13 cellular contexts compared by ENCODE assay signal in genomic region chr15:90987561-90988141, GRCh38. TPM values are rescaled to one million over a fixed set of nuclear protein-coding genes. Genes with fewer than 3 reads are reported as not detected.
DNase-seq lines count a peak whose midpoint lies in the region; ATAC-seq and TF ChIP-seq lines count a peak whose summit lies in the region.
"Had no signal": no experiment of that assay in that cellular context is flagged by ENCODE, and none has a peak within 500 bp of the region (broad histone marks: within the 10 kb centered on the region; RNA-seq: fewer than 3 reads in every experiment).

No MANE protein-coding gene starts in this region.

- peak overlapping the region; percentile 35 for H3K4me3 ChIP-seq in CD4-positive, CD25-positive, alpha-beta regulatory T cell (ENCODE audit: low read depth, low read length)
- H3K4me3 ChIP-seq in HEK293 (ENCODE audit: low read depth, low read length) (no peak overlapping the region), body of pancreas (no peak overlapping the region)

- no peak for TF ChIP-seq POLR2A in body of pancreas (IDR thresholded peaks at IDR 0.05)

- no peaks in the 10 kb centered on the region for H3K27me3 ChIP-seq in CD4-positive, CD25-positive, alpha-beta regulatory T cell (ENCODE audit: control insufficient read depth, insufficient read depth, low read length)
- H3K27me3 ChIP-seq in body of pancreas: no peaks in the 10 kb centered on the region

- peak overlapping the region in 1 of 4 donors; percentile 65 for H3K4me3 Mint-ChIP-seq in CD4-positive, CD25-positive, alpha-beta regulatory T cell
- H3K4me3 Mint-ChIP-seq: activated CD4-positive, alpha-beta T cell treated with anti-CD3 and anti-CD28 coated beads for 36 hours had no signal

- no peak for DNase-seq in CD4-positive, CD25-positive, alpha-beta regulatory T cell
- DNase-seq in left kidney (ENCODE audit: low read depth, low spot score) (peak; percentile 20), body of pancreas (no peak)
- no peak for DNase-seq in stimulated activated CD4-positive, alpha-beta T cell treated with anti-CD3 and anti-CD28 coated beads, Interleukin-15, amount 100 ng/mL, for 24 hours
- DNase-seq in stimulated activated naive CD4-positive, alpha-beta T cell (lab: John Stamatoyannopoulos, UW): no peak
- DNase-seq: activated CD4-positive, alpha-beta T cell treated with anti-CD3 and anti-CD28 coated beads for 36 hours; activated gamma-delta T cell; midbrain; stimulated activated CD4-positive, alpha-beta T cell treated with anti-CD3 and anti-CD28 coated beads, Interleukin-4, amount 100 ng/mL, for 4 hours had no signal

- H3K27ac Mint-ChIP-seq in CD4-positive, CD25-positive, alpha-beta regulatory T cell: peak overlapping the region in 2 of 3 donors; percentile 47 to 76
- H3K27ac Mint-ChIP-seq: activated CD4-positive, alpha-beta T cell treated with anti-CD3 and anti-CD28 coated beads for 36 hours had no signal

- WGBS in body of pancreas, 2 donors: 70 to 73% methylated on average over 7 of the region's 7 CpGs

- POLR2A ChIA-PET in HEK293 (lab: Yijun Ruan, JAX): no interaction called here

- intact Hi-C loops in body of pancreas (cut with DNase I): no loop called here

- no peak overlapping the region for H3K27ac ChIP-seq in CD4-positive, CD25-positive, alpha-beta regulatory T cell (ENCODE audit: insufficient read depth, low read length, poor library complexity, severe bottlenecking)
- no peak overlapping the region; the same call in none of the 2 replicates for H3K27ac ChIP-seq in HEK293 (ENCODE audit: extremely low read depth, low read depth, low read length)
- H3K27ac ChIP-seq in body of pancreas: no peak overlapping the region

- H3K36me3 ChIP-seq in CD4-positive, CD25-positive, alpha-beta regulatory T cell (ENCODE audit: control insufficient read depth, insufficient read depth, low read length): no peaks in the 10 kb centered on the region
- H3K36me3 ChIP-seq in HEK293 (ENCODE audit: control insufficient read depth in 2 of 2, insufficient read depth in 1 of 2, low read length in 2 of 2): peaks cover 29 to 51% of the 10 kb centered on the region in 2 experiments
- no peaks in the 10 kb centered on the region for H3K36me3 ChIP-seq in body of pancreas (replicated peaks in 1 of 2; ENCODE audit: insufficient read depth in 1 of 2, low read depth in 2 of 2)

- no peaks in the 10 kb centered on the region for H3K9me3 ChIP-seq in CD4-positive, CD25-positive, alpha-beta regulatory T cell (ENCODE audit: control insufficient read depth in 2 of 2, low read length in 2 of 2)
- H3K9me3 ChIP-seq in HEK293 (ENCODE audit: control insufficient read depth, insufficient read depth, low read depth, low read length): no peaks in the 10 kb centered on the region
- H3K9me3 ChIP-seq in body of pancreas: no peaks in the 10 kb centered on the region

- TF ChIP-seq CTCF in HEK293 (tag by site-specific recombination; IDR thresholded peaks at IDR 0.05) (no peak), body of pancreas (IDR thresholded peaks at IDR 0.05) (no peak)

- peaks cover 14% of the 10 kb centered on the region for H3K36me3 Mint-ChIP-seq in CD4-positive, CD25-positive, alpha-beta regulatory T cell

- H3K4me1 ChIP-seq in CD4-positive, CD25-positive, alpha-beta regulatory T cell (ENCODE audit: control insufficient read depth, insufficient read depth, low read length, poor library complexity, severe bottlenecking): peaks cover 22% of the 10 kb centered on the region
- H3K4me1 ChIP-seq in HEK293 (ENCODE audit: control insufficient read depth, insufficient read depth, low read length) (peaks cover 33% of the 10 kb centered on the region), body of pancreas (peaks cover 5% of the 10 kb centered on the region)

- peaks cover 15 to 52% (median 29%) of the 10 kb centered on the region in 4 donors for H3K4me1 Mint-ChIP-seq in CD4-positive, CD25-positive, alpha-beta regulatory T cell

- no peaks in the 10 kb centered on the region for H3K27me3 Mint-ChIP-seq in CD4-positive, CD25-positive, alpha-beta regulatory T cell
- H3K27me3 Mint-ChIP-seq: activated CD4-positive, alpha-beta T cell treated with anti-CD3 and anti-CD28 coated beads for 36 hours; central memory CD8-positive, alpha-beta T cell had no signal

- CTCF ChIA-PET in HEK293 (lab: Yijun Ruan, JAX): interaction anchor here (0.6 to 3.2 kb wide), 8 partner anchors 9 to 246 kb away, joined by 4 to 15 read pairs (median 6); partner anchors contain the start of gene HDDC3

- no peaks in the 10 kb centered on the region for H3K9me3 Mint-ChIP-seq in CD4-positive, CD25-positive, alpha-beta regulatory T cell
- H3K9me3 Mint-ChIP-seq: central memory CD8-positive, alpha-beta T cell had no signal

- ATAC-seq in CD4-positive, CD25-positive, alpha-beta regulatory T cell (ENCODE audit: low read depth in 2 of 2): no peak
- ATAC-seq in SK-N-SH treated with all-trans-retinoic acid at 6 μM for 48 hours (peak; percentile 12; the same call in 2 of the 3 replicates), GM18519 (IDR thresholded peaks at IDR 0.05; ENCODE audit: low FRiP score, unreplicated experiment) (no peak), body of pancreas (no peak)
- ATAC-seq: activated CD4-positive, alpha-beta T cell treated with anti-CD3 and anti-CD28 coated beads for 36 hours had no signal

TF ChIP-seq in HEK293, 187 proteins besides CTCF, POLR2A, EP300 and RAD21 (continues in another document):
- TF ChIP-seq SCRT1 (tag by site-specific recombination; IDR thresholded peaks at IDR 0.05; ENCODE audit: borderline replicate concordance) (peak; percentile 87), ZNF701 (tag by site-specific recombination; IDR thresholded peaks at IDR 0.05) (no peak), SCRT2 (tag by site-specific recombination; IDR thresholded peaks at IDR 0.05) (peak; percentile 93), ZNF664 (tag by site-specific recombination; IDR thresholded peaks at IDR 0.05) (peak; percentile 63; the same call in 1 of the 2 replicates), ZNF404 (tag by site-specific recombination; IDR thresholded peaks at IDR 0.05) (no peak)

TF ChIP-seq in SK-N-SH treated with all-trans-retinoic acid at 6 μM for 48 hours, 23 proteins besides CTCF, POLR2A, EP300 and RAD21:
- no peak for TF ChIP-seq ARNTL (CRISPR knock-in tag; IDR thresholded peaks at IDR 0.05; ENCODE audit: borderline replicate concordance, low read depth)
- no peak for TF ChIP-seq POU6F1 (CRISPR knock-in tag; IDR thresholded peaks at IDR 0.05; ENCODE audit: borderline replicate concordance, low read depth)
TF ChIP-seq in SK-N-SH treated with all-trans-retinoic acid at 6 μM for 48 hours: peak in this region for 0.

RNA-seq across cellular contexts. Expression of gene PRC1, which starts 6.7 kb away (rescaled TPM):
- total RNA-seq in CD4-positive, CD25-positive, alpha-beta regulatory T cell: 63.8 TPM
- 10 to 100 TPM in 1 of 4 donors, 1 to 10 TPM in 3; 2.7 to 10.9 (median 7.5) TPM for polyA plus RNA-seq in CD4-positive, CD25-positive, alpha-beta regulatory T cell
- 10 to 100 TPM in 1 of 2 donors, 1 to 10 TPM in 1; 9.1 to 11.5 TPM for total RNA-seq in body of pancreas

RNA-seq across cellular contexts. Expression of gene RCCD1, which starts 33.0 kb away (rescaled TPM):
- total RNA-seq in CD4-positive, CD25-positive, alpha-beta regulatory T cell: 6.2 TPM
- 1 to 10 TPM; 2.2 to 4.2 (median 3.3) TPM for polyA plus RNA-seq in CD4-positive, CD25-positive, alpha-beta regulatory T cell
- total RNA-seq in body of pancreas: 10 to 100 TPM; 13.7 to 21.4 TPM

RNA-seq across cellular contexts. Expression of gene VPS33B, which starts 34.7 kb away (rescaled TPM):
- 22.2 TPM for total RNA-seq in CD4-positive, CD25-positive, alpha-beta regulatory T cell
- polyA plus RNA-seq in CD4-positive, CD25-positive, alpha-beta regulatory T cell: 10 to 100 TPM in 1 of 4 donors, 1 to 10 TPM in 3; 5.5 to 13.1 (median 8.5) TPM
- 10 to 100 TPM in 1 of 2 donors, 1 to 10 TPM in 1; 8.3 to 10.5 TPM for total RNA-seq in body of pancreas

RNA-seq across cellular contexts. Expression of gene UNC45A, which starts 52.6 kb away (rescaled TPM):
- 48.3 TPM for total RNA-seq in CD4-positive, CD25-positive, alpha-beta regulatory T cell
- polyA plus RNA-seq in CD4-positive, CD25-positive, alpha-beta regulatory T cell: 10 to 100 TPM; 45.4 to 65.9 (median 59.3) TPM
- total RNA-seq in body of pancreas: 10 to 100 TPM; 42.8 to 85.0 TPM

RNA-seq across cellular contexts. Expression of gene HDDC3, which starts 55.3 kb away (rescaled TPM):
- 15.6 TPM for total RNA-seq in CD4-positive, CD25-positive, alpha-beta regulatory T cell
- 10 to 100 TPM; 24.4 to 36.2 (median 33.3) TPM for polyA plus RNA-seq in CD4-positive, CD25-positive, alpha-beta regulatory T cell
- total RNA-seq in body of pancreas: 10 to 100 TPM; 13.8 to 14.5 TPM
